ENCODE assay signal across 10 cellular contexts in genomic region chr2:64700133-64700809, GRCh38. TPM values are rescaled to one million over a fixed set of nuclear protein-coding genes. Genes with fewer than 3 reads are reported as not detected.
DNase-seq lines count a peak whose midpoint lies in the region; ATAC-seq, FAIRE-seq and TF ChIP-seq lines count a peak whose summit lies in the region.
"Had no signal": no experiment of that assay in that cellular context is flagged by ENCODE, and none has a peak within 500 bp of the region (broad histone marks: within the 10 kb centered on the region; RNA-seq: fewer than 3 reads in every experiment).

No MANE protein-coding gene starts in this region.

- intact Hi-C loops in mammary epithelial cell (cut with micrococcal nuclease), result no loop called here

- in situ Hi-C loops in mammary epithelial cell (cut with MboI; ENCODE audit: low sequenced_read_pairs in 2 of 2), result no loop called here

- H3K4me3 ChIP-seq in mammary epithelial cell (replicated peaks in 1 of 3; ENCODE audit: insufficient read depth in 1 of 3, low read depth in 2 of 3, low read length in 3 of 3), result no peak overlapping the region

- H2AFZ ChIP-seq in mammary epithelial cell (ENCODE audit: low read depth, low read length), result no peak overlapping the region

- no TSS peak for BruUV-seq in mammary epithelial cell (replicated peaks; lab: Mats Ljungman, UMichigan)

- dilution Hi-C loops in mammary epithelial cell (cut with HindIII; ENCODE audit: low sequenced_read_pairs), result loop anchor here (5.0 kb wide), 1 partner anchor 33 kb away; no protein-coding TSS in a partner anchor

- H3K9ac ChIP-seq in mammary epithelial cell (ENCODE audit: insufficient read depth, low read length), result no peak overlapping the region

- no peak overlapping the region for H3K27ac ChIP-seq in mammary epithelial cell (ENCODE audit: insufficient read depth, low read depth, low read length)

- TF ChIP-seq CTCF in mammary epithelial cell (conservative IDR thresholded peaks at IDR 0.05 in 1 of 2, IDR thresholded peaks at IDR 0.05 in 1 of 2; ENCODE audit: extremely low read depth in 1 of 2, insufficient read depth in 1 of 2, low read depth in 1 of 2, low read length in 2 of 2) (no peak), D721Med (IDR thresholded peaks at IDR 0.05; ENCODE audit: insufficient read depth, missing control alignments) (no peak)

- no peak for FAIRE-seq in D721Med (lab: Jason Lieb, UNC)

- ATAC-seq in GM18870 (IDR thresholded peaks at IDR 0.05; ENCODE audit: unreplicated experiment) (peak; percentile 42), HG03439 (IDR thresholded peaks at IDR 0.05; ENCODE audit: unreplicated experiment) (peak; percentile 47)

- peaks cover 6% of the 10 kb centered on the region for H3K4me1 ChIP-seq in mammary epithelial cell (ENCODE audit: insufficient read depth, low read length)

- peak; percentile 56 to 74 for DNase-seq in AML-193 (lab: John Stamatoyannopoulos, UW)
- DNase-seq in mammary epithelial cell, result peak; percentile 65
- no peak for DNase-seq in nucleus accumbens (lab: John Stamatoyannopoulos, UW)
- DNase-seq in DMS153 (lab: John Stamatoyannopoulos, UW), result no peak
- DNase-seq in NCI-H526 treated with DMSO at 0.1 percent for 48 hours (lab: John Stamatoyannopoulos, UW), result no peak
- no peak for DNase-seq in D721Med (ENCODE audit: insufficient read length, low spot score)
- DNase-seq: DMS 273 treated with DMSO at 0.1 percent for 48 hours, NCI-H345 had no signal

- no peak overlapping the region for H3K4me2 ChIP-seq in mammary epithelial cell (ENCODE audit: insufficient read depth, low read depth, low read length)

- no peaks in the 10 kb centered on the region for H3K27me3 ChIP-seq in mammary epithelial cell (ENCODE audit: insufficient read depth, low read length)

- no peaks in the 10 kb centered on the region for H3K36me3 ChIP-seq in mammary epithelial cell (ENCODE audit: insufficient read depth, low read length)

- WGBS in mammary epithelial cell (ENCODE audit: low coverage, missing lambda C conversion rate), result 77% methylated on average over 5 of the region's 5 CpGs

- CTCF ChIA-PET in mammary epithelial cell (lab: Charles Lee; ENCODE audit: low non-redundant PET), result no interaction called here

- H3K9me3 ChIP-seq in mammary epithelial cell (replicated peaks; ENCODE audit: insufficient read depth, low read length), result no peaks in the 10 kb centered on the region

- no peaks in the 10 kb centered on the region for H4K20me1 ChIP-seq in mammary epithelial cell (ENCODE audit: insufficient read depth, low read length)

- no peaks in the 10 kb centered on the region for H3K79me2 ChIP-seq in mammary epithelial cell (ENCODE audit: insufficient read depth, low read length)

RNA-seq across cellular contexts. Expression of gene SERTAD2, which starts 46.6 kb away (rescaled TPM):
- 10 to 100 TPM; 16.0 to 24.2 TPM for total RNA-seq in mammary epithelial cell
- polyA plus RNA-seq in mammary epithelial cell, result 13.3 TPM
- 17.2 TPM for polyA minus RNA-seq in mammary epithelial cell

Comparison
In these comparisons a context has a peak if more than half of its experiments do, and no peak if none do; other contexts are left out.
1. DNase-seq: peak in AML-193 (2 of 2) and mammary epithelial cell (single experiment); none in nucleus accumbens (0 of 56), DMS153 (single experiment), NCI-H526 treated with DMSO at 0.1 percent for 48 hours (single experiment) and D721Med (single experiment).